Comparison of ENCODE assay signal across 14 cellular contexts in genomic region chr16:75007443-75007842, GRCh38.
"Had no signal": no experiment of that assay in that cellular context is flagged by ENCODE, and none has a peak within 500 bp of the region (broad histone marks: within the 10 kb centered on the region; RNA-seq: fewer than 3 reads in every experiment).

No MANE protein-coding gene starts in this region.

- H3K36me3 ChIP-seq: gastrocnemius medialis, spleen had no signal

- H3K4me3 ChIP-seq: coronary artery, gastrocnemius medialis, psoas muscle, spleen had no signal

- H3K27me3 ChIP-seq: gastrocnemius medialis, spleen had no signal

- H3K9me3 ChIP-seq: gastrocnemius medialis, psoas muscle, spleen had no signal

- H3K27me3 Mint-ChIP-seq: activated naive CD4-positive, alpha-beta T cell treated with anti-CD3 and anti-CD28 coated beads, Interleukin-2, amount 50 U/mL, for 24 hours had no signal

- H3K27ac ChIP-seq: coronary artery, gastrocnemius medialis, psoas muscle, spleen had no signal

- H3K9me3 Mint-ChIP-seq: activated naive CD4-positive, alpha-beta T cell treated with anti-CD3 and anti-CD28 coated beads, Interleukin-2, amount 50 U/mL, for 24 hours; nephron had no signal

- H3K4me3 Mint-ChIP-seq: activated naive CD4-positive, alpha-beta T cell treated with anti-CD3 and anti-CD28 coated beads, Interleukin-2, amount 50 U/mL, for 24 hours; nephron had no signal

- H3K36me3 Mint-ChIP-seq: activated naive CD4-positive, alpha-beta T cell treated with anti-CD3 and anti-CD28 coated beads, Interleukin-2, amount 50 U/mL, for 24 hours had no signal

- ATAC-seq: gastrocnemius medialis, left ventricle myocardium superior, psoas muscle, sciatic nerve had no signal

- H3K27ac Mint-ChIP-seq: nephron had no signal

- DNase-seq: activated effector memory CD4-positive, alpha-beta T cell treated with Interleukin-2 at 50 U/mL for 16 hours; central memory CD4-positive, alpha-beta T cell; effector CD8-positive, alpha-beta T cell; gastrocnemius medialis; left ventricle myocardium superior; mesenchymal stem cell; psoas muscle; spleen; stimulated activated CD4-positive, alpha-beta T cell treated with anti-CD3 and anti-CD28 coated beads, Interleukin-1b, Interleukin-23, amount 100 ng/mL, for 48 hours; stimulated activated naive CD4-positive, alpha-beta T cell had no signal
